1 cellular context compared by ENCODE assay signal in the genomic region with DNA sequence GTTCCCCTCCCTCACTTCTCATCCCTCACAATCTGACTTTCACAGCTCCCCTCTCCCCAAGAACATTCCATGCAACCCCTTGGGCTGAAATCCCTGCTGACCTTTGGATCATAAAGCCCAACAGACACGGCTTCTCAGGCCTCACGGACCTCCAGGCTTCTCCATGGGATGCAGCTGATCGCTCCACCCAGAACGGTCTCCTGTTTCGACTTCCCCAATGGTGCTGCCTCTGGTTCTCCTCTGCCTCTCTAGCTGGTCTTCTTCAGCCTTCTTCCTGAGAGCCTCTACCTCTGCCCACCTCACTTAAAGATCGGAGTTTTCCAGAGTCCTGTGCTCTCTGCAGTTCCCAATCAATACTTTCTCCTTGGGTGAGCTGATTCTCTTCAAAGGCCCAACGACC.
TF ChIP-seq lines count a peak whose summit lies in the region.

No MANE protein-coding gene starts in this region.

TF ChIP-seq in H1, 55 proteins besides CTCF, POLR2A, EP300 and RAD21:
- TF ChIP-seq SRF (IDR thresholded peaks at IDR 0.05; ENCODE audit: low read depth, low read length) (no peak), KDM4A (IDR thresholded peaks at IDR 0.05; ENCODE audit: low read depth, low read length, severe bottlenecking) (no peak), SP2 (IDR thresholded peaks at IDR 0.05; ENCODE audit: low read length) (no peak), GTF2F1 (IDR thresholded peaks at IDR 0.05; ENCODE audit: borderline replicate concordance, low read depth, low read length) (no peak), BRCA1 (IDR thresholded peaks at IDR 0.05; ENCODE audit: low read depth, low read length) (no peak)
